ENCODE assay signal across 17 cellular contexts in the genomic region with DNA sequence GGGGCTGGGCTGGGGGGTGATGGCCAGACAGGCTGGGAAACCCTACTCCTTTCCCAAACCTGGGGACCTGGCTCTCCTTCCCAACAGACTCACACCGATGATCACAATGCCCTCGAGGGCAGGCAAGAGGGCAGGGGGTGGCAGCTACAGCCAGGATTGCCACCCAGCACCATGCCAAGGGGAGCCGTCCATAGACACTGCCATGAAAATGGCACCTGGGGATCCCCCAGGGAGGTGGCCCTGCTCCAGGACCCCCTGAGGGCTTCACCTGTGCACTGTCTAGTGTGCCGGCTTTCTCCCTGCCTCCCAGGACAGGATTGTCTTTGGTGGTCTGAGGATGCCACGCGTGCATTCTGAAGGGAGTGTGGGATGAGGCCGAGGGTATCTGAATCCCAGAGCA. TPM values are rescaled to one million over a fixed set of nuclear protein-coding genes. Genes with fewer than 3 reads are reported as not detected.
A peak's percentile ranks its signal among the peaks of the same experiment; 100 is the strongest.
DNase-seq lines count a peak whose midpoint lies in the region; ATAC-seq and TF ChIP-seq lines count a peak whose summit lies in the region.
"Had no signal": no experiment of that assay in that cellular context is flagged by ENCODE, and none has a peak within 500 bp of the region (broad histone marks: within the 10 kb centered on the region; RNA-seq: fewer than 3 reads in every experiment).

No MANE protein-coding gene starts in this region.

- DNase-seq in ecto neural progenitor cell (ENCODE audit: low spot score) (peak; percentile 42), mucosa of descending colon (peak in 2 of 3 donors; percentile 3 to 27), sciatic nerve (ENCODE audit: low spot score) (peak; percentile 43), HuH-7 (ENCODE audit: low spot score) (no peak), gastrocnemius medialis (no peak)
- DNase-seq: BE2C; CD4-positive, alpha-beta memory T cell; DMS153; DMS79 treated with DMSO at 0.1 percent for 48 hours; EL; GOT3; HCEC 1CT; HFFc6 had no signal

- no peaks in the 10 kb centered on the region for H3K9me3 ChIP-seq in mucosa of descending colon
- H3K9me3 ChIP-seq in gastrocnemius medialis = no peaks in the 10 kb centered on the region
- H3K9me3 ChIP-seq: A549, BE2C had no signal

- TF ChIP-seq POLR2A in gastrocnemius medialis (IDR thresholded peaks at IDR 0.05) = no peak

- H3K4me1 ChIP-seq in mucosa of descending colon (ENCODE audit: low read depth) = no peaks in the 10 kb centered on the region
- H3K4me1 ChIP-seq in gastrocnemius medialis = peaks cover 0 to 20% of the 10 kb centered on the region in 2 donors
- H3K4me1 ChIP-seq: A549, BE2C had no signal

- TF ChIP-seq CTCF in mucosa of descending colon (IDR thresholded peaks at IDR 0.05) (no peak), gastrocnemius medialis (IDR thresholded peaks at IDR 0.05 in 4 of 5, conservative IDR thresholded peaks at IDR 0.05 in 1 of 5) (no peak)

- H3K27me3 ChIP-seq in gastrocnemius medialis = peaks cover 0 to 3% (median 0%) of the 10 kb centered on the region in 3 donors
- H3K27me3 ChIP-seq: BE2C had no signal

- no peaks in the 10 kb centered on the region for H3K36me3 ChIP-seq in mucosa of descending colon (ENCODE audit: low read depth)
- no peaks in the 10 kb centered on the region for H3K36me3 ChIP-seq in gastrocnemius medialis
- H3K36me3 ChIP-seq: BE2C had no signal

- ATAC-seq in mucosa of descending colon = no peak
- ATAC-seq in sciatic nerve = no peak
- no peak for ATAC-seq in GM18520 (IDR thresholded peaks at IDR 0.05; ENCODE audit: unreplicated experiment)
- no peak for ATAC-seq in GM19397 (IDR thresholded peaks at IDR 0.05; ENCODE audit: unreplicated experiment)
- ATAC-seq in gastrocnemius medialis = no peak
- ATAC-seq: A549 had no signal

- in situ Hi-C loops in gastrocnemius medialis (cut with MboI; ENCODE audit: low sequenced_read_pairs in 4 of 4) = no loop called here

- intact Hi-C loops in mucosa of descending colon (cut with DNase I, micrococcal nuclease) = no loop called here
- intact Hi-C loops in sciatic nerve (cut with DNase I) = no loop called here
- intact Hi-C loops in gastrocnemius medialis (cut with DNase I; ENCODE audit: low total_unique reads) = no loop called here

- no peak overlapping the region for H3K27ac ChIP-seq in gastrocnemius medialis
- H3K27ac ChIP-seq: A549, C4-2B had no signal

- H3K4me3 ChIP-seq in mucosa of descending colon (no peak overlapping the region), gastrocnemius medialis (no peak overlapping the region)
- H3K4me3 ChIP-seq: A549 had no signal

RNA-seq across cellular contexts. Expression of gene RPH3AL, which starts 24.6 kb away (rescaled TPM):
- 10 to 100 TPM; 24.0 to 44.1 (median 36.7) TPM for total RNA-seq in mucosa of descending colon
- 19.0 TPM for total RNA-seq in sciatic nerve
- total RNA-seq in gastrocnemius medialis = 10 to 100 TPM in 2 of 4 donors, 1 to 10 TPM in 2; 6.3 to 14.4 (median 10.8) TPM

Comparison
In these comparisons a context has a peak if more than half of its experiments do, and no peak if none do; other contexts are left out.
1. DNase-seq: peak in ecto neural progenitor cell (single experiment), mucosa of descending colon (2 of 3) and sciatic nerve (single experiment); none in HuH-7 (single experiment) and gastrocnemius medialis (0 of 2).